8 cellular contexts compared by ENCODE assay signal in the genomic region with DNA sequence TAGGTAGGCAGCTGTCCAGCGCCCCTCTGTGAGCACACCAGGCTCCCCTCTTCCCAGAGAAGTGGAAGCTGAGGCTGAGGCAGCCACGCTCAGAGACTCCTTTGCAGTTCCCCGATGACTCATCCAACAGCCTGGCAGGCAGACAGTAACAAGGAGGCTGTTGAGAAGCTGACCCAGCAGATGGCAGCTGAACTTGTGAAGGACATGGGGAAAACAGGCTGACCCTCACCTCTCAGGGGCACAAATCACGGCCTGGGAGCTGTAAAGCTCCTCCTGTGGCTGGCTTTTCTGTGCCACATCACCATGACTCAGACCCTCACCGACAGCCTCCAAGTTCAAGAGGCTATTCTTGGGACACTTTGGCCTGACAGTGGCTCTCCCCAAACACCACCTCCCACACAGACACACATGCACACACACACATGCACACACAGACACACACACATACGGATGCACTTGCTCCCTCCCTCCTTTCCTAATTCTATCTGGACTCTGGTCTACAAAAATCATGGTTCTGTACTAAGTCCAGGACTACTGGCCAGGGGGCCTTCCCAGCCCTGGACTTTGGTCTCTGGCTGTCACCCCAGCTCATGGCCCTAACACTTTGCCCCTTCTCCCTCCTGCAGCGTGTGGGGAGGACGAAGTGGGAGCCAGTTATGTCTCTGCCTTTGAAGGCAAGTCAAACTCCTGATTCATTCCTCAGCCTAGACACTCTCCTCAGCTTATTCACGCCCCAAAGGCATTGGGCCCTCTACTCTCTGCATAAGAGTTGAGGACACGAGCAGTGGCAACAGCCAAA. TPM values are rescaled to one million over a fixed set of nuclear protein-coding genes. Genes with fewer than 3 reads are reported as not detected.
DNase-seq lines count a peak whose midpoint lies in the region; ATAC-seq and TF ChIP-seq lines count a peak whose summit lies in the region.

No MANE protein-coding gene starts in this region.

- H3K4me3 ChIP-seq in brain microvascular endothelial cell (ENCODE audit: low read depth, low read length): no peak overlapping the region
- no peak overlapping the region for H3K4me3 ChIP-seq in skeletal muscle satellite cell (ENCODE audit: low read length)

- peak; percentile 43 for DNase-seq in NCI-H510A treated with DMSO at 0.1 percent for 48 hours (lab: John Stamatoyannopoulos, UW)
- DNase-seq in NCI-H510A (lab: John Stamatoyannopoulos, UW): no peak
- peak; percentile 48 to 74 for DNase-seq in NOMO-1 (lab: John Stamatoyannopoulos, UW; ENCODE audit: unreplicated experiment in 2 of 2)
- peak; percentile 81 for DNase-seq in brain microvascular endothelial cell
- DNase-seq in iris pigment epithelial cell (ENCODE audit: low read depth): peak; percentile 92

- peak overlapping the region; percentile 69 for H3K4me2 ChIP-seq in skeletal muscle satellite cell (ENCODE audit: low read length)

- peak overlapping the region; percentile 46 for H3K9ac ChIP-seq in skeletal muscle satellite cell (ENCODE audit: low read depth, low read length)

- H3K27ac ChIP-seq in brain microvascular endothelial cell: peak overlapping the region; percentile 54

- TF ChIP-seq CTCF in brain microvascular endothelial cell (IDR thresholded peaks at IDR 0.05; ENCODE audit: low read depth, low read length, missing control alignments): peak; percentile 39

- H3K9me3 ChIP-seq in skeletal muscle satellite cell (replicated peaks; ENCODE audit: low read length): no peaks in the 10 kb centered on the region

- ATAC-seq in GM21737 (IDR thresholded peaks at IDR 0.05; ENCODE audit: unreplicated experiment) (no peak), GM18520 (IDR thresholded peaks at IDR 0.05; ENCODE audit: unreplicated experiment) (no peak)

- H3K27me3 ChIP-seq in brain microvascular endothelial cell (replicated peaks) (no peaks in the 10 kb centered on the region), skeletal muscle satellite cell (ENCODE audit: control insufficient read depth, insufficient read depth, low read length) (no peaks in the 10 kb centered on the region)

- in situ Hi-C loops in brain microvascular endothelial cell (cut with HindIII; ENCODE audit: low pct_ligation_motif_present, low sequenced_read_pairs): no loop called here

- peaks cover 78% of the 10 kb centered on the region for H3K4me1 ChIP-seq in skeletal muscle satellite cell (ENCODE audit: control insufficient read depth, insufficient read depth, low read length)

- peaks cover 29% of the 10 kb centered on the region for H3K36me3 ChIP-seq in brain microvascular endothelial cell (replicated peaks)
- peaks cover 66% of the 10 kb centered on the region for H3K36me3 ChIP-seq in skeletal muscle satellite cell (ENCODE audit: insufficient read depth, low read length)

RNA-seq across cellular contexts. Expression of a gene that starts 23.2 kb away (rescaled TPM):
- total RNA-seq in skeletal muscle satellite cell (2012; rRNA removed): 4.3 and 4.6 TPM in 2 replicates

RNA-seq across cellular contexts. Expression of a gene that starts 31.7 kb away (rescaled TPM):
- not detected in 2 replicates for total RNA-seq in skeletal muscle satellite cell (2012; rRNA removed)
